In the genomic region with DNA sequence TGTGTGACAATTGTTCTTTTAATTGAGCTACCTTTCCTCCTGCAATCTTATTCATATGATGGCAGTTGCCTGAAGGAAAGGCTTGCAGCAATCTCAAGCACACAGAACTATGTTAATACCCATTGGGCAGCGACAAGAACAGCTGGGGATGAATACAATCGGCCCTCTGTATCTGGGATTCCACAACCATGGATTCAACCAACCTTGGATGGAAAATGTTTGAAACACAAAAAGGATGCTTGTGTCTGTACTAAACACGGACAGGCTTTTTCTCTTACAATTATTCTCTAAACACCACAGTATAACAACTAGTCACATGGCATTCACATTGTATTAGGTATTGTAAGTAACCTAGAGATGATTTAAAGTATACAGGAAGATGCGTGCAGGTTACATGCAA, we compare ENCODE assay signal across 22 cellular contexts.
DNase-seq lines count a peak whose midpoint lies in the region; ATAC-seq lines count a peak whose summit lies in the region.
"Had no signal": no experiment of that assay in that cellular context is flagged by ENCODE, and none has a peak within 500 bp of the region (broad histone marks: within the 10 kb centered on the region; RNA-seq: fewer than 3 reads in every experiment).

No MANE protein-coding gene starts in this region.

- H3K36me3 ChIP-seq in ACC112 (ENCODE audit: insufficient read depth, low read length): no peaks in the 10 kb centered on the region

- no peak overlapping the region for H3K4me3 ChIP-seq in ACC112 (ENCODE audit: low read depth, low read length)
- H3K4me3 ChIP-seq: GM23338, SK-N-MC had no signal

- no peak overlapping the region for H2AFZ ChIP-seq in ACC112 (ENCODE audit: low read length, unreplicated experiment)
- H2AFZ ChIP-seq: GM23338 had no signal

- H3K79me2 ChIP-seq in ACC112 (ENCODE audit: control insufficient read depth, insufficient read depth, low read length, unreplicated experiment): no peaks in the 10 kb centered on the region

- intact Hi-C loops in sciatic nerve (cut with DNase I): no loop called here

- peak overlapping the region; percentile 43; the same call in 1 of the 2 replicates for H3K27ac ChIP-seq in ACC112 (ENCODE audit: low read depth, low read length)
- H3K27ac ChIP-seq in angular gyrus (ENCODE audit: low read depth, low read length): peak overlapping the region; percentile 45
- H3K27ac ChIP-seq: C4-2B, KMS-11, RWPE1, SK-N-MC had no signal

- ATAC-seq in sciatic nerve (peak; percentile 78), GM21447 (IDR thresholded peaks at IDR 0.05; ENCODE audit: unreplicated experiment) (no peak), left lobe of liver (no peak)
- ATAC-seq: GM23338 had no signal

- DNase-seq in inferior parietal cortex (ENCODE audit: extremely low spot score) (peak; percentile 22), sciatic nerve (ENCODE audit: low spot score) (no peak), NCI-H82 treated with DMSO at 0.1 percent for 48 hours (lab: John Stamatoyannopoulos, UW; ENCODE audit: unreplicated experiment) (no peak), left lobe of liver (ENCODE audit: low spot score) (no peak), NCI-H524 treated with DMSO at 0.1 percent for 48 hours (lab: John Stamatoyannopoulos, UW) (no peak)
- DNase-seq: Calu3; CD8-positive, alpha-beta memory T cell; DMS153; MV-4-11; NCI-H1105 treated with DMSO at 0.1 percent for 48 hours; NCI-H2029 treated with DMSO at 0.1 percent for 48 hours; NCI-H345; NCI-H524; SHP77 treated with DMSO at 0.1 percent for 48 hours had no signal

- peaks cover 17% of the 10 kb centered on the region for H3K4me1 ChIP-seq in ACC112 (ENCODE audit: control insufficient read depth, insufficient read depth, low read length, unreplicated experiment)

- no peaks in the 10 kb centered on the region for H3K27me3 ChIP-seq in ACC112 (ENCODE audit: insufficient read depth, low read length)
